ENCODE assay signal across 28 cellular contexts in genomic region chr7:69723663-69724062, GRCh38.
"Had no signal": no experiment of that assay in that cellular context is flagged by ENCODE, and none has a peak within 500 bp of the region (broad histone marks: within the 10 kb centered on the region; RNA-seq: fewer than 3 reads in every experiment).

No MANE protein-coding gene starts in this region.

- H3K27me3 ChIP-seq: body of pancreas, gastrocnemius medialis, heart left ventricle, left lung, neutrophil, ovary, right atrium auricular region, stomach, suprapubic skin, tibial nerve had no signal

- H3K4me1 ChIP-seq: body of pancreas, left lung, prostate gland had no signal

- ATAC-seq: activated CD8-positive, alpha-beta T cell treated with anti-CD3 and anti-CD28 coated beads, Interleukin-2, amount 10 ng/mL, durations not matched to agents 7 days and 5 days; body of pancreas; gastrocnemius medialis; heart left ventricle; left lung; naive thymus-derived CD8-positive, alpha-beta T cell; T-cell had no signal

- H3K9me3 ChIP-seq: body of pancreas, gastrocnemius medialis, left lung, neutrophil, ovary, prostate gland, right atrium auricular region, stomach, suprapubic skin had no signal

- DNase-seq: activated CD4-positive, alpha-beta T cell treated with anti-CD3 and anti-CD28 coated beads for 1 hour; activated CD4-positive, alpha-beta T cell treated with anti-CD3 and anti-CD28 coated beads, Interleukin-2, amount 50 U/mL, for 1 hour; activated CD8-positive, alpha-beta T cell treated with anti-CD3 and anti-CD28 coated beads, Interleukin-2, amount 10 ng/mL, durations not matched to agents 7 days and 5 days; activated gamma-delta T cell; anterior cingulate cortex; body of pancreas; gastrocnemius medialis; heart left ventricle; islet precursor cell; left lung; naive thymus-derived CD8-positive, alpha-beta T cell; ovary; stimulated activated CD4-positive, alpha-beta T cell treated with anti-CD3 and anti-CD28 coated beads, Interleukin-12 subunit alpha, Interleukin-12 subunit beta, amount 100 ng/mL, for 4 hours; stimulated activated CD4-positive, alpha-beta T cell treated with anti-CD3 and anti-CD28 coated beads, Interleukin-1b, Interleukin-23, amount 100 ng/mL, for 48 hours; stomach; T-cell; WERI-Rb-1 had no signal

- H3K9me3 Mint-ChIP-seq: activated T-helper 1 cell treated with anti-CD3 and anti-CD28 coated beads, Interleukin-12 subunit alpha, Interleukin-12 subunit beta, Interleukin-2, Interleukin-4 antibody, amounts not matched to agents 30 ng/mL and 10 ng/mL and 1 ng/mL, durations not matched to agents 14 hours and 24 hours and 36 hours; T-helper 2 cell treated with Interferon-gamma antibody and Interleukin-4, amounts not matched to agents 5 μg/mL and 100 μg/mL, for 36 hours had no signal

- H3K36me3 Mint-ChIP-seq: activated naive CD4-positive, alpha-beta T cell treated with anti-CD3 and anti-CD28 coated beads, Interleukin-2, amount 50 U/mL, for 24 hours; naive thymus-derived CD8-positive, alpha-beta T cell; T-cell had no signal

- H3K4me1 Mint-ChIP-seq: activated naive CD4-positive, alpha-beta T cell treated with anti-CD3 and anti-CD28 coated beads, Interleukin-2, amount 50 U/mL, for 24 hours; naive thymus-derived CD8-positive, alpha-beta T cell; T-cell had no signal

- H3K36me3 ChIP-seq: gastrocnemius medialis, heart left ventricle, left lung, neutrophil, ovary, prostate gland, right atrium auricular region, stomach, suprapubic skin, tibial nerve, WERI-Rb-1 had no signal

- H3K4me3 Mint-ChIP-seq: activated CD8-positive, alpha-beta T cell treated with anti-CD3 and anti-CD28 coated beads, Interleukin-2, amount 10 ng/mL, durations not matched to agents 7 days and 5 days; activated naive CD4-positive, alpha-beta T cell treated with anti-CD3 and anti-CD28 coated beads, Interleukin-2, amount 50 U/mL, for 24 hours; activated T-helper 1 cell treated with anti-CD3 and anti-CD28 coated beads, Interleukin-12 subunit alpha, Interleukin-12 subunit beta, Interleukin-2, Interleukin-4 antibody, amounts not matched to agents 30 ng/mL and 10 ng/mL and 1 ng/mL, durations not matched to agents 14 hours and 24 hours and 36 hours; naive thymus-derived CD8-positive, alpha-beta T cell; T-cell; T-helper 2 cell treated with Interferon-gamma antibody and Interleukin-4, amounts not matched to agents 5 μg/mL and 100 μg/mL, for 36 hours had no signal

- H3K27ac Mint-ChIP-seq: activated CD8-positive, alpha-beta T cell treated with anti-CD3 and anti-CD28 coated beads, Interleukin-2, amount 10 ng/mL, durations not matched to agents 7 days and 5 days; activated naive CD4-positive, alpha-beta T cell treated with anti-CD3 and anti-CD28 coated beads, Interleukin-2, amount 50 U/mL, for 24 hours; activated T-helper 1 cell treated with anti-CD3 and anti-CD28 coated beads, Interleukin-12 subunit alpha, Interleukin-12 subunit beta, Interleukin-2, Interleukin-4 antibody, amounts not matched to agents 30 ng/mL and 10 ng/mL and 1 ng/mL, durations not matched to agents 14 hours and 24 hours and 36 hours; naive thymus-derived CD8-positive, alpha-beta T cell; T-cell; T-helper 2 cell treated with Interferon-gamma antibody and Interleukin-4, amounts not matched to agents 5 μg/mL and 100 μg/mL, for 36 hours had no signal

- FAIRE-seq: TTC549, urothelium cell line had no signal

- H3K27me3 Mint-ChIP-seq: activated naive CD4-positive, alpha-beta T cell treated with anti-CD3 and anti-CD28 coated beads, Interleukin-2, amount 50 U/mL, for 24 hours had no signal

- H3K27ac ChIP-seq: body of pancreas, gastrocnemius medialis, heart left ventricle, left lung, neutrophil, ovary, prostate gland, right atrium auricular region, stomach, suprapubic skin, WERI-Rb-1 had no signal

- H3K4me3 ChIP-seq: body of pancreas, gastrocnemius medialis, heart left ventricle, left lung, lung, ovary, prostate gland, right atrium auricular region, stomach, suprapubic skin, tibial nerve had no signal
